Comparison of ENCODE assay signal across 9 cellular contexts in genomic region chr20:37706298-37706697, GRCh38.
"Had no signal": no experiment of that assay in that cellular context is flagged by ENCODE, and none has a peak within 500 bp of the region (broad histone marks: within the 10 kb centered on the region; RNA-seq: fewer than 3 reads in every experiment).

No MANE protein-coding gene starts in this region.

- FAIRE-seq: H1, H54 had no signal

- H3K4me3 Mint-ChIP-seq: GM23338, H9, HFFc6, IgD-negative memory B cell had no signal

- DNase-seq: H9, HFFc6, KG1 had no signal

- ATAC-seq: GM23338, HCT116 had no signal

- H3K4me2 ChIP-seq: GM23338 had no signal

- H3K27ac Mint-ChIP-seq: GM23338, H9, HFFc6, IgD-negative memory B cell had no signal

- H3K27ac ChIP-seq: HL-60 had no signal

- H3K9me3 Mint-ChIP-seq: HFFc6, IgD-negative memory B cell had no signal

- H3K27me3 Mint-ChIP-seq: IgD-negative memory B cell had no signal

- H2AFZ ChIP-seq: GM23338 had no signal

- H3K4me3 ChIP-seq: GM23338 had no signal
